In the genomic region with DNA sequence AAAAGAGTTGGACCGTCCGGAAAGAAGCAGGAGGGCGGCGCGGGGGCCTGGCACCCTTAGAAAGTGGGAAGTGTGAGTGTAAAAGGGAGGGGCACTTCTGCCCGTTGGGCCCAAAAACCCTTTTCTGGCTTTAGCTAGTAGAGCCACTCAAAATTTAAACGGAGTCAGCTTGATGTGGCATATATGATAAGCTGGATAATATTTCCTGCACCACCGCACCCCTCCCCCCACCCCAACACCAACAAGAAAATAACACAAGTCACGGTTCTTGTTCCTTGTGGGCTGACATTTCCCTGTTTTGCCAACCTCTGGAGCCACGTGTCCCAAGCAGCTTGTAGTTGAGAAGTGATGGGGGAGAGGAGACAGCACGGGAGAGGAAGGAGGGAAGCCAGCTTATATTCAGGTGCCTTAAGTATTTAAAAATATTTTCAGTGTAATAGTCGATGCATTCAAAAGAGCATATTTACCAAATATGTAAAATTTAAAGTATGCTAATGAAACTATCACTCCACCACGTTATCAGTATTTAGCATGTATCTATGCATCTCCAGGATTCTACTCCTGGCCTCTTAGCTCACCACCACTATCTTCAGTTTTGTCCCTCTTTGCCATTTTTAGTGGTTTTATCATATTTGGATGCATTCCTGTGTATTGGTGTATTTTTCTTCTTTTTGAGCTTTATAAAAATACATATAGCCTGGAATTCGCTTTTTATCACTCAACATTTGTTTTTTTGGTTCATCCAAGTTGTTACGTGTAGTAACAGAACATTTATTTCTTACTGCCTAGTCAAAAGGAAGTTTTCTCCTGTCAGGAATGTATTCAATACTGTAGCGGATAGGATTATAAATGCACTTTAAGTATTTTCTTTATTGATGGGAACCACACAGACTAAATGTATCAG, we compare ENCODE assay signal across 8 cellular contexts. TPM values are rescaled to one million over a fixed set of nuclear protein-coding genes. Genes with fewer than 3 reads are reported as not detected.
A peak's percentile ranks its signal among the peaks of the same experiment; 100 is the strongest.
DNase-seq lines count a peak whose midpoint lies in the region; ATAC-seq and TF ChIP-seq lines count a peak whose summit lies in the region.

No MANE protein-coding gene starts in this region.

- H3K36me3 ChIP-seq in right atrium auricular region: no peaks in the 10 kb centered on the region

- TF ChIP-seq POLR2A in GM18505 (IDR thresholded peaks at IDR 0.05; ENCODE audit: borderline replicate concordance, extremely low read depth, insufficient read depth, insufficient read length): no peak

- peaks cover 43% of the 10 kb centered on the region for H3K4me1 Mint-ChIP-seq in activated naive CD8-positive, alpha-beta T cell treated with anti-CD3 and anti-CD28 coated beads, Interleukin-2, amount 50 U/mL, for 24 hours

- H3K9me3 ChIP-seq in right atrium auricular region: no peaks in the 10 kb centered on the region

- peak overlapping the region; percentile 99 for H3K4me3 Mint-ChIP-seq in activated naive CD8-positive, alpha-beta T cell treated with anti-CD3 and anti-CD28 coated beads, Interleukin-2, amount 50 U/mL, for 24 hours

- no peak for TF ChIP-seq CTCF in right atrium auricular region (IDR thresholded peaks at IDR 0.05)

- peak overlapping the region; percentile 75 to 85 for H3K4me3 ChIP-seq in right atrium auricular region

- ATAC-seq in GM18505 (IDR thresholded peaks at IDR 0.05; ENCODE audit: unreplicated experiment) (peak; percentile 11), HG03064 (IDR thresholded peaks at IDR 0.05; ENCODE audit: low read depth, unreplicated experiment) (peak; percentile 12)
- ATAC-seq in activated naive CD8-positive, alpha-beta T cell treated with anti-CD3 and anti-CD28 coated beads, Interleukin-2, amount 50 U/mL, for 24 hours: peak; percentile 2

- H3K27ac ChIP-seq in right atrium auricular region: peak overlapping the region; percentile 98 to 100

- peak overlapping the region; percentile 98 for H3K27ac Mint-ChIP-seq in activated naive CD8-positive, alpha-beta T cell treated with anti-CD3 and anti-CD28 coated beads, Interleukin-2, amount 50 U/mL, for 24 hours

- no peaks in the 10 kb centered on the region for H3K27me3 Mint-ChIP-seq in activated naive CD8-positive, alpha-beta T cell treated with anti-CD3 and anti-CD28 coated beads, Interleukin-2, amount 50 U/mL, for 24 hours

- peaks cover 0 to 17% of the 10 kb centered on the region in 2 donors for H3K4me1 ChIP-seq in right atrium auricular region

- H3K36me3 Mint-ChIP-seq in activated naive CD8-positive, alpha-beta T cell treated with anti-CD3 and anti-CD28 coated beads, Interleukin-2, amount 50 U/mL, for 24 hours (ENCODE audit: low read depth): peaks cover 3% of the 10 kb centered on the region

- peak; percentile 70 to 74 for DNase-seq in AML-193 (lab: John Stamatoyannopoulos, UW)
- DNase-seq in NCI-H524 (lab: John Stamatoyannopoulos, UW): peak; percentile 68 to 80
- DNase-seq in activated naive CD8-positive, alpha-beta T cell treated with anti-CD3 and anti-CD28 coated beads, Interleukin-2, amount 50 U/mL, for 24 hours: peak; percentile 30
- no peak for DNase-seq in right atrium auricular region (ENCODE audit: low spot score)
- peak; percentile 86 for DNase-seq in pons (ENCODE audit: low spot score)
- no peak for DNase-seq in NK-92 (lab: John Stamatoyannopoulos, UW; ENCODE audit: unreplicated experiment)

- no peaks in the 10 kb centered on the region for H3K9me3 Mint-ChIP-seq in activated naive CD8-positive, alpha-beta T cell treated with anti-CD3 and anti-CD28 coated beads, Interleukin-2, amount 50 U/mL, for 24 hours

- no peaks in the 10 kb centered on the region for H3K27me3 ChIP-seq in right atrium auricular region

RNA-seq across cellular contexts. Expression of a gene that starts 0.8 kb away (rescaled TPM):
- 10 to 100 TPM; 13.4 to 21.5 TPM for total RNA-seq in right atrium auricular region

RNA-seq across cellular contexts. Expression of a gene that starts 49.9 kb away (rescaled TPM):
- under 1 TPM in 1 of 2 donors, not detected in 1; 0.41 TPM for total RNA-seq in right atrium auricular region

Comparison
In these comparisons a context has a peak if more than half of its experiments do, and no peak if none do; other contexts are left out.
1. DNase-seq: peak in AML-193 (2 of 2), NCI-H524 (2 of 2), activated naive CD8-positive, alpha-beta T cell treated with anti-CD3 and anti-CD28 coated beads, Interleukin-2, amount 50 U/mL, for 24 hours (single experiment) and pons (single experiment); none in right atrium auricular region (single experiment) and NK-92 (single experiment).
2. Peak in every context shown above with its lines, with median percentiles within 50 percentile points of each other: ATAC-seq.